20 cellular contexts compared by ENCODE assay signal in genomic region chr11:134407321-134407828, GRCh38. TPM values are rescaled to one million over a fixed set of nuclear protein-coding genes. Genes with fewer than 3 reads are reported as not detected.
DNase-seq lines count a peak whose midpoint lies in the region; ATAC-seq and TF ChIP-seq lines count a peak whose summit lies in the region.
"Had no signal": no experiment of that assay in that cellular context is flagged by ENCODE, and none has a peak within 500 bp of the region (broad histone marks: within the 10 kb centered on the region; RNA-seq: fewer than 3 reads in every experiment).

No MANE protein-coding gene starts in this region.

- TF ChIP-seq CTCF in Panc1 (IDR thresholded peaks at IDR 0.05): no peak
- no peak for TF ChIP-seq CTCF in glutamatergic neuron (IDR thresholded peaks at IDR 0.05; ENCODE audit: partially characterized antibody, unreplicated experiment)

- in situ Hi-C loops in Panc1 (cut with HindIII; ENCODE audit: low pct_unique_long_range_greater_than_20kb, low sequenced_read_pairs): no loop called here

- H3K27ac ChIP-seq in Panc1 (ENCODE audit: low read length): no peak overlapping the region
- H3K27ac ChIP-seq: colonic mucosa, HL-60, upper lobe of right lung had no signal

- no peaks in the 10 kb centered on the region for H3K9me3 ChIP-seq in Panc1 (ENCODE audit: control insufficient read depth, insufficient read depth, low read depth, low read length)
- H3K9me3 ChIP-seq: colonic mucosa, mucosa of descending colon, upper lobe of right lung had no signal

- CTCF ChIA-PET in Panc1 (lab: Charles Lee): no interaction called here

- peak; percentile 71 for DNase-seq in Ammon's horn (ENCODE audit: low spot score)
- no peak for DNase-seq in Panc1 (ENCODE audit: low read depth, low spot score)
- no peak for DNase-seq in glutamatergic neuron
- peak; percentile 42 for DNase-seq in occipital lobe (lab: John Stamatoyannopoulos, UW)
- DNase-seq in NAMALWA (ENCODE audit: low spot score): no peak
- no peak for DNase-seq in KG1 (lab: John Stamatoyannopoulos, UW)
- DNase-seq in T-helper 9 cell: no peak
- DNase-seq in SIG-M5 (lab: John Stamatoyannopoulos, UW): no peak
- DNase-seq: activated CD4-positive, alpha-beta T cell treated with anti-CD3 and anti-CD28 coated beads, Interleukin-2, amount 50 U/mL, for 4 hours; CD8-positive, alpha-beta memory T cell; colonic mucosa; HCEC 1CT; left colon; mucosa of descending colon; NCI-H1048; stimulated activated naive CD4-positive, alpha-beta T cell treated with Interleukin-2 at 50 U/mL for 16 hours; upper lobe of right lung had no signal

- POLR2A ChIA-PET in Panc1 (lab: Charles Lee): interaction anchor here (0.6 kb wide), 1 partner anchor 54 kb away, joined by 3 read pairs; no protein-coding TSS in a partner anchor

- no peaks in the 10 kb centered on the region for H3K4me1 ChIP-seq in Panc1 (ENCODE audit: control insufficient read depth, insufficient read depth, low read length)
- H3K4me1 ChIP-seq: colonic mucosa had no signal

- peak overlapping the region; percentile 61 for H3K4me3 Mint-ChIP-seq in glutamatergic neuron (ENCODE audit: unreplicated experiment)

- H3K4me3 ChIP-seq in Panc1 (ENCODE audit: low read depth in 2 of 2, low read length in 2 of 2): no peak overlapping the region
- H3K4me3 ChIP-seq: colonic mucosa, mucosa of descending colon, upper lobe of right lung had no signal

- H3K4me1 Mint-ChIP-seq in glutamatergic neuron (ENCODE audit: low read depth, unreplicated experiment): peaks cover 27% of the 10 kb centered on the region

- intact Hi-C loops in Panc1 (cut with micrococcal nuclease; ENCODE audit: unreplicated experiment): no loop called here

- no TSS peak for BruUV-seq in Panc1 (replicated peaks; lab: Mats Ljungman, UMichigan)

- H3K27me3 Mint-ChIP-seq in glutamatergic neuron (ENCODE audit: unreplicated experiment): peaks cover 6% of the 10 kb centered on the region

- 0 out of 2 replicates have a peak, but pooled peaks have one; percentile 20 for ATAC-seq in Panc1
- ATAC-seq: left colon, mucosa of descending colon, sciatic nerve, upper lobe of right lung had no signal

- peaks cover 8% of the 10 kb centered on the region for H3K36me3 Mint-ChIP-seq in glutamatergic neuron (ENCODE audit: unreplicated experiment)
- H3K36me3 Mint-ChIP-seq: CD8-positive, alpha-beta memory T cell had no signal

- no peaks in the 10 kb centered on the region for H3K36me3 ChIP-seq in Panc1 (ENCODE audit: control insufficient read depth, insufficient read depth, low read length)
- H3K36me3 ChIP-seq: colonic mucosa, upper lobe of right lung had no signal

- peak overlapping the region; percentile 38 for H3K27ac Mint-ChIP-seq in glutamatergic neuron (ENCODE audit: unreplicated experiment)

- peaks cover 24% of the 10 kb centered on the region for H3K27me3 ChIP-seq in Panc1 (ENCODE audit: control insufficient read depth, insufficient read depth, low read length)

- H3K9me3 Mint-ChIP-seq in glutamatergic neuron (ENCODE audit: unreplicated experiment): peaks cover 3% of the 10 kb centered on the region
- H3K9me3 Mint-ChIP-seq: CD8-positive, alpha-beta memory T cell had no signal

RNA-seq across cellular contexts. Expression of gene B3GAT1, which starts 4.7 kb away (rescaled TPM):
- total RNA-seq in Panc1 (2021; ENCODE audit: unreplicated experiment) (0.10 TPM), glutamatergic neuron (ENCODE audit: unreplicated experiment) (240 TPM), occipital lobe (34.6 TPM)
- polyA plus RNA-seq in Panc1 (2012; ENCODE audit: insufficient read length): 0.10 TPM
- total RNA-seq: endothelial cell of umbilical vein had no signal

Comparison
In these comparisons a context has a peak if more than half of its experiments do, and no peak if none do; other contexts are left out.
1. DNase-seq: peak in Ammon's horn (single experiment) and occipital lobe (single experiment); none in Panc1 (single experiment), glutamatergic neuron (single experiment), NAMALWA (single experiment), KG1 (single experiment), T-helper 9 cell (single experiment) and SIG-M5 (single experiment).
2. RNA of gene B3GAT1, which starts 4.7 kb away (total RNA-seq): 240 TPM in glutamatergic neuron (single experiment) and 34.6 TPM in occipital lobe (single experiment); 0.10 TPM in Panc1 (single experiment); every median in the first group is over 10 times any median in the second.